1 cellular context compared by ENCODE assay signal in genomic region chr3:13269711-13270378, GRCh38.
TF ChIP-seq lines count a peak whose summit lies in the region.

No MANE protein-coding gene starts in this region.

TF ChIP-seq in K562, 482 proteins besides CTCF, POLR2A, EP300 and RAD21 (continued from another document):
- TF ChIP-seq PRDM10 (IDR thresholded peaks at IDR 0.05; ENCODE audit: partially characterized antibody) = peak; percentile 28
- no peak for TF ChIP-seq ZNF436 (CRISPR knock-in tag; IDR thresholded peaks at IDR 0.05)
- TF ChIP-seq, protein P1, sequence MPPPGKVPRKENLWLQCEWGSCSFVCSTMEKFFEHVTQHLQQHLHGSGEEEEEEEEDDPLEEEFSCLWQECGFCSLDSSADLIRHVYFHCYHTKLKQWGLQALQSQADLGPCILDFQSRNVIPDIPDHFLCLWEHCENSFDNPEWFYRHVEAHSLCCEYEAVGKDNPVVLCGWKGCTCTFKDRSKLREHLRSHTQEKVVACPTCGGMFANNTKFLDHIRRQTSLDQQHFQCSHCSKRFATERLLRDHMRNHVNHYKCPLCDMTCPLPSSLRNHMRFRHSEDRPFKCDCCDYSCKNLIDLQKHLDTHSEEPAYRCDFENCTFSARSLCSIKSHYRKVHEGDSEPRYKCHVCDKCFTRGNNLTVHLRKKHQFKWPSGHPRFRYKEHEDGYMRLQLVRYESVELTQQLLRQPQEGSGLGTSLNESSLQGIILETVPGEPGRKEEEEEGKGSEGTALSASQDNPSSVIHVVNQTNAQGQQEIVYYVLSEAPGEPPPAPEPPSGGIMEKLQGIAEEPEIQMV (tag; conservative IDR thresholded peaks at IDR 0.05; ENCODE audit: low read depth) = no peak
